Comparison of ENCODE assay signal across 1 cellular context in the genomic region with DNA sequence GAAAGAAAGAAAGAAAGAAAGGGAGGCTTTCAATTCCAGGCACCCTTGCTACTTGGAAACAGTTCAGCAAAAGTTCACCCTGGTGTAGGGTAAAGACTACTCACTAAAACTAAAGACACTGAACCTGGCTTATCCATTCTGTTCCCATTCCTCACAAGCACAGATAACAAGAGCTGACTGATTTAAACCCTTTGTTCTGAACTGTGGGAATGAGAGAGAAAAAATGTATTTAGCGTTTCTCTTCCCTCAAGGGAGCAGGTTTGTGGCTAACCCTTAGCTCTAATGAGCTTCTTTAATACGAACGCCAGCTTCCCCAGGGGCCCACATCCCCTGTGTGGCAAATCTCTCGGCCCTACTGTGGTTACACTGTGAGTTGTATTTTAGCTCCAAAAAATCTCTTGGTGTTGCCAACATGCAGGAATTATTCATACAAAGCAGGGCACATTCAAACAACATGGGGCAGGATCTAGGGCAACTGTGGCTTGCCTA.
TF ChIP-seq lines count a peak whose summit lies in the region.

No MANE protein-coding gene starts in this region.

TF ChIP-seq in H1, 55 proteins besides CTCF, POLR2A, EP300 and RAD21 (continued from another document):
- TF ChIP-seq, protein P1, sequence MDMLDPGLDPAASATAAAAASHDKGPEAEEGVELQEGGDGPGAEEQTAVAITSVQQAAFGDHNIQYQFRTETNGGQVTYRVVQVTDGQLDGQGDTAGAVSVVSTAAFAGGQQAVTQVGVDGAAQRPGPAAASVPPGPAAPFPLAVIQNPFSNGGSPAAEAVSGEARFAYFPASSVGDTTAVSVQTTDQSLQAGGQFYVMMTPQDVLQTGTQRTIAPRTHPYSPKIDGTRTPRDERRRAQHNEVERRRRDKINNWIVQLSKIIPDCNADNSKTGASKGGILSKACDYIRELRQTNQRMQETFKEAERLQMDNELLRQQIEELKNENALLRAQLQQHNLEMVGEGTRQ (IDR thresholded peaks at IDR 0.05; ENCODE audit: low read length): no peak
- TF ChIP-seq SRF (IDR thresholded peaks at IDR 0.05; ENCODE audit: low read depth, low read length) (no peak), CBX8 (IDR thresholded peaks at IDR 0.05; ENCODE audit: borderline replicate concordance, low read depth, low read length) (no peak), SIX5 (IDR thresholded peaks at IDR 0.05; ENCODE audit: low read depth, low read length) (no peak), NANOG (IDR thresholded peaks at IDR 0.05; ENCODE audit: insufficient read depth, low read depth, low read length, poor library complexity, severe bottlenecking) (no peak), MAFK (IDR thresholded peaks at IDR 0.05; ENCODE audit: low read depth, low read length) (no peak), SP1 (IDR thresholded peaks at IDR 0.05; ENCODE audit: low read depth, low read length) (no peak), CHD1 (IDR thresholded peaks at IDR 0.05; ENCODE audit: low read depth, low read length) (no peak), ASH2L (IDR thresholded peaks at IDR 0.05; ENCODE audit: low read length) (no peak), ZNF274 (IDR thresholded peaks at IDR 0.05; ENCODE audit: borderline replicate concordance, extremely low read depth, low read length) (no peak)
- TF ChIP-seq, protein P2, sequence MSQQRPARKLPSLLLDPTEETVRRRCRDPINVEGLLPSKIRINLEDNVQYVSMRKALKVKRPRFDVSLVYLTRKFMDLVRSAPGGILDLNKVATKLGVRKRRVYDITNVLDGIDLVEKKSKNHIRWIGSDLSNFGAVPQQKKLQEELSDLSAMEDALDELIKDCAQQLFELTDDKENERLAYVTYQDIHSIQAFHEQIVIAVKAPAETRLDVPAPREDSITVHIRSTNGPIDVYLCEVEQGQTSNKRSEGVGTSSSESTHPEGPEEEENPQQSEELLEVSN (IDR thresholded peaks at IDR 0.05): no peak
